In the genomic region with DNA sequence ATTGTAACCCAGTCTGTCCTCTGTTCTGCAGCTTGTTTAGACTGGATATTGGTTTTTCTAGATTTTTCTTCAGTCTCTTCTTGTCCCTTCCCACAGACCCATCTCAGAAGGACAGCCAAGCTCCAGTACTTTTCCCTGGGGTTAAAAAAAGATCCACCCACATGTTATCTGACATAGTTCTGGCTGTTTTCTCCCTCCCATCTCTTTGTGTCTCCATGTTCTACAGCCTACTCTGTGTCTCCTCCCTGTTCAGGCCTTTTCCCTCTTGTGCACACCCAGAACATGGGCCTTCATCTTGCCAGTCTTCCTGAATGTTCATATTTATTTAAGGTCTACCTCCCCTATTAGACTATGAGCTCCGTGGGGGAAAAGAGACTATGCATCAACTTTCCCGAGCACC, we compare ENCODE assay signal across 24 cellular contexts.
"Had no signal": no experiment of that assay in that cellular context is flagged by ENCODE, and none has a peak within 500 bp of the region (broad histone marks: within the 10 kb centered on the region; RNA-seq: fewer than 3 reads in every experiment).

No MANE protein-coding gene starts in this region.

- H3K4me3 Mint-ChIP-seq: memory B cell; naive B cell; neural crest cell; stimulated activated memory B cell treated with anti-CD40 and anti-IgM and Interleukin-4, amounts not matched to agents 10 μg/mL and 1 μg/mL and 100 μg/mL, for 72 hours had no signal

- H3K9me3 ChIP-seq: gastrocnemius medialis, prostate gland, right atrium auricular region, suprapubic skin, thyroid gland, vagina had no signal

- DNase-seq: dermis blood vessel endothelial cell; foreskin fibroblast; gastrocnemius medialis; kidney; naive B cell; stimulated activated CD4-positive, alpha-beta T cell treated with anti-CD3 and anti-CD28 coated beads, Interleukin-2, amount 100 ng/mL, for 24 hours; stimulated activated CD4-positive, alpha-beta T cell treated with anti-CD3 and anti-CD28 coated beads, Interleukin-4, amount 100 ng/mL, for 4 hours; stimulated activated naive CD8-positive, alpha-beta T cell treated with anti-CD3 and anti-CD28 coated beads, Interleukin-15, Interleukin-2, amounts not matched to agents 100 U/mL and 50 U/mL, for 24 hours; thyroid gland; trophoblast cell had no signal

- H3K27me3 Mint-ChIP-seq: naive B cell; natural killer cell treated with Interleukin-12 subunit alpha and Interleukin-12 subunit beta and Interleukin-15 and Interleukin-18, amount 100 ng/mL, for 72 hours; stimulated activated memory B cell treated with anti-CD40 and anti-IgM and Interleukin-4, amounts not matched to agents 10 μg/mL and 1 μg/mL and 100 μg/mL, for 72 hours had no signal

- H3K27ac Mint-ChIP-seq: memory B cell; stimulated activated memory B cell treated with anti-CD40 and anti-IgM and Interleukin-4, amounts not matched to agents 10 μg/mL and 1 μg/mL and 100 μg/mL, for 72 hours had no signal

- H3K27me3 ChIP-seq: gastrocnemius medialis, hepatocyte, right atrium auricular region, suprapubic skin, thyroid gland, vagina had no signal

- H3K9me3 Mint-ChIP-seq: memory B cell; naive B cell; natural killer cell treated with Interleukin-12 subunit alpha and Interleukin-12 subunit beta and Interleukin-15 and Interleukin-18, amount 100 ng/mL, for 72 hours; neural crest cell; stimulated activated memory B cell treated with anti-CD40 and anti-IgM and Interleukin-4, amounts not matched to agents 10 μg/mL and 1 μg/mL and 100 μg/mL, for 72 hours had no signal

- H3K27ac ChIP-seq: coronary artery, epithelial cell of prostate, gastrocnemius medialis, hepatocyte, prostate gland, right atrium auricular region, suprapubic skin, thyroid gland, vagina had no signal

- H3K36me3 ChIP-seq: gastrocnemius medialis, prostate gland, right atrium auricular region, suprapubic skin, thyroid gland, vagina had no signal

- H3K36me3 Mint-ChIP-seq: memory B cell; naive B cell; natural killer cell treated with Interleukin-12 subunit alpha and Interleukin-12 subunit beta and Interleukin-15 and Interleukin-18, amount 100 ng/mL, for 72 hours; stimulated activated memory B cell treated with anti-CD40 and anti-IgM and Interleukin-4, amounts not matched to agents 10 μg/mL and 1 μg/mL and 100 μg/mL, for 72 hours had no signal

- H3K4me3 ChIP-seq: coronary artery, gastrocnemius medialis, hepatocyte, lung, prostate gland, right atrium auricular region, suprapubic skin, thyroid gland, vagina had no signal

- H3K4me1 ChIP-seq: prostate gland had no signal

- H3K4me1 Mint-ChIP-seq: memory B cell; naive B cell; neural crest cell; stimulated activated memory B cell treated with anti-CD40 and anti-IgM and Interleukin-4, amounts not matched to agents 10 μg/mL and 1 μg/mL and 100 μg/mL, for 72 hours had no signal

- ATAC-seq: gastrocnemius medialis; left lobe of liver; sciatic nerve; stimulated activated memory B cell treated with anti-CD40 and anti-IgM and Interleukin-4, amounts not matched to agents 10 μg/mL and 1 μg/mL and 100 μg/mL, for 72 hours; stimulated activated naive CD8-positive, alpha-beta T cell treated with anti-CD3 and anti-CD28 coated beads, Interleukin-15, Interleukin-2, amounts not matched to agents 100 U/mL and 50 U/mL, for 24 hours had no signal
